In the genomic region with DNA sequence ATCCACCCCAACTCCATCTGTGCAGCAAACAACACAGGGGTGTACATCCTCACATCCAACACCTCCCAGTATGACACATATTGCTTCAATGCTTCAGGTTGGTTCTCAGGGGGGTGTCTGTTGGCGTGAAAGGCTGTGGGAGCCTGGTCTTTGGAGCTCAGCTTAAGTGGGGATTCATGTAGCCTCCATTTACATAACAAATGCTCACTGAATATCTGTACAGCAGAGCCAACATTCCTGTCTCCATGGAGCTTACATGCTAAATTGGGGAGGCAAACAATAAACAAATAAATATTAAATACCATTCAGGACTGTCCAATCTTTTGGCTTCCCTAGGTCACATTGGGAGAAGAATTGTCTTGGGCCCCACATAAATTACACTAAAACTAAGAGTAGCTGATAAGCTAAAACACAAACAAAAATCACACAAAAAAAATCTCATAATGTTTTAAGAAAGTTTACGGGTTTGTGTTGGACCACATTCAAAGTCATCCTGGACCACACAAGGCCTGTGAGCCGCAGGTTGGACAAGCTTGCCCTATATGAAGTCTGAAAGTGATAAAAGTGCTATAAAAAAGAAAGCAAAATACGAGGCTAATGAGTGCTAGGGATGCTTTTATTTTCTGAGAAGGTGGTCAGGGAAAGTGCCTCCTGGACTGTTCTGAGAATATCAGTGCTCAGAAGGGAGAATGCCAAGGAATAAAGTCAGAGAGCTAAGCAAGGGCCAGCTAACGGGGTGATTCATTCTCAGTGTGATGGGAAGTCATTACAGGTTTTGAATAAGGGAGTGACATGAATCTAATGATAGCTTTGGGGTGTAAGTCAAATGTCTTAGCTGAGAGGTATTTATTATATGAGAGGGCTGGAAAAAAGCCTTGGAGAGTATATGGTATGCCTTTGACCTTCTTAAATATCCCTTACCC, we compare ENCODE assay signal across 10 cellular contexts. TPM values are rescaled to one million over a fixed set of nuclear protein-coding genes. Genes with fewer than 3 reads are reported as not detected.
A peak's percentile ranks its signal among the peaks of the same experiment; 100 is the strongest.
DNase-seq lines count a peak whose midpoint lies in the region; ATAC-seq and TF ChIP-seq lines count a peak whose summit lies in the region.
"Had no signal": no experiment of that assay in that cellular context is flagged by ENCODE, and none has a peak within 500 bp of the region (broad histone marks: within the 10 kb centered on the region; RNA-seq: fewer than 3 reads in every experiment).

No MANE protein-coding gene starts in this region.

- TF ChIP-seq POLR2A in stomach (IDR thresholded peaks at IDR 0.05) = no peak

- H3K9me3 Mint-ChIP-seq in activated CD4-positive, alpha-beta T cell treated with anti-CD3 and anti-CD28 coated beads for 36 hours (ENCODE audit: low read depth) = no peaks in the 10 kb centered on the region

- no peak overlapping the region for H2AFZ ChIP-seq in fibroblast of lung (ENCODE audit: low read length)

- no peak overlapping the region for H3K9ac ChIP-seq in fibroblast of lung (ENCODE audit: insufficient read depth, low read length)

- H3K4me3 Mint-ChIP-seq in activated CD4-positive, alpha-beta T cell treated with anti-CD3 and anti-CD28 coated beads for 36 hours = no peak overlapping the region

- TF ChIP-seq EP300 in stomach (IDR thresholded peaks at IDR 0.05) = no peak

- intact Hi-C loops in activated CD4-positive, alpha-beta T cell treated with anti-CD3 and anti-CD28 coated beads for 36 hours (cut with DNase I, micrococcal nuclease) = no loop called here
- intact Hi-C loops in stomach (cut with DNase I; ENCODE audit: low total_unique reads) = no loop called here

- no peaks in the 10 kb centered on the region for H4K20me1 ChIP-seq in fibroblast of lung (ENCODE audit: control insufficient read depth, extremely low read depth, insufficient read depth, low read length)

- 55 to 80% (median 78%) methylated on average over 5 of the region's 5 CpGs for WGBS in stomach, 5 donors

- TF ChIP-seq CTCF in RWPE2 (IDR thresholded peaks at IDR 0.05; ENCODE audit: poor library complexity, severe bottlenecking) = no peak
- TF ChIP-seq CTCF in fibroblast of lung (conservative IDR thresholded peaks at IDR 0.05 in 1 of 2, IDR thresholded peaks at IDR 0.05 in 1 of 2; ENCODE audit: low read depth in 1 of 2, low read length in 2 of 2) = no peak
- TF ChIP-seq CTCF in stomach (IDR thresholded peaks at IDR 0.05) = no peak

- H3K36me3 Mint-ChIP-seq in activated CD4-positive, alpha-beta T cell treated with anti-CD3 and anti-CD28 coated beads for 36 hours (ENCODE audit: low read depth) = peaks cover 76% of the 10 kb centered on the region

- no peaks in the 10 kb centered on the region for H3K9me3 ChIP-seq in RWPE2 (ENCODE audit: severe bottlenecking)
- no peaks in the 10 kb centered on the region for H3K9me3 ChIP-seq in fibroblast of lung (ENCODE audit: control insufficient read depth, insufficient read depth, low read depth, low read length)
- no peaks in the 10 kb centered on the region for H3K9me3 ChIP-seq in stomach
- H3K9me3 ChIP-seq: upper lobe of left lung had no signal

- peak overlapping the region; percentile 67 for H3K27ac Mint-ChIP-seq in activated CD4-positive, alpha-beta T cell treated with anti-CD3 and anti-CD28 coated beads for 36 hours

- peaks cover 86% of the 10 kb centered on the region for H3K4me1 Mint-ChIP-seq in activated CD4-positive, alpha-beta T cell treated with anti-CD3 and anti-CD28 coated beads for 36 hours

- peaks cover 90% of the 10 kb centered on the region for H3K36me3 ChIP-seq in RWPE2 (ENCODE audit: low read depth)
- peaks cover 32% of the 10 kb centered on the region for H3K36me3 ChIP-seq in fibroblast of lung (ENCODE audit: control insufficient read depth, insufficient read depth, low read length)
- peaks cover 19 to 76% (median 49%) of the 10 kb centered on the region in 4 donors for H3K36me3 ChIP-seq in stomach

- H3K27me3 Mint-ChIP-seq in activated CD4-positive, alpha-beta T cell treated with anti-CD3 and anti-CD28 coated beads for 36 hours = no peaks in the 10 kb centered on the region

- H3K4me1 ChIP-seq in RWPE2 (ENCODE audit: insufficient read depth, poor library complexity, severe bottlenecking) (peaks cover 30% of the 10 kb centered on the region), fibroblast of lung (ENCODE audit: control insufficient read depth, extremely low read depth, insufficient read depth, low read length) (peaks cover 36% of the 10 kb centered on the region), stomach (peaks cover 7 to 81% (median 38%) of the 10 kb centered on the region in 4 donors)

- H3K4me3 ChIP-seq in RWPE2 (ENCODE audit: severe bottlenecking) (no peak overlapping the region), fibroblast of lung (replicated peaks in 1 of 4; ENCODE audit: control extremely low read depth in 1 of 4, insufficient read depth in 1 of 4, low read depth in 3 of 4, low read length in 4 of 4) (no peak overlapping the region), stomach (no peak overlapping the region)
- H3K4me3 ChIP-seq: GM12878, upper lobe of left lung had no signal

- no peaks in the 10 kb centered on the region for H3K27me3 ChIP-seq in RWPE2 (ENCODE audit: insufficient read depth, poor library complexity, severe bottlenecking)
- no peaks in the 10 kb centered on the region for H3K27me3 ChIP-seq in fibroblast of lung (ENCODE audit: control insufficient read depth, insufficient read depth, low read length)
- no peaks in the 10 kb centered on the region for H3K27me3 ChIP-seq in stomach
- H3K27me3 ChIP-seq: upper lobe of left lung had no signal

- no peak for ATAC-seq in activated CD4-positive, alpha-beta T cell treated with anti-CD3 and anti-CD28 coated beads for 36 hours
- no peak for ATAC-seq in RWPE2 (ENCODE audit: low read depth)
- no peak for ATAC-seq in HG02870 (IDR thresholded peaks at IDR 0.05; ENCODE audit: unreplicated experiment)
- ATAC-seq in HG03378 (IDR thresholded peaks at IDR 0.05; ENCODE audit: unreplicated experiment) = no peak
- ATAC-seq: GM12878 had no signal

- peak overlapping the region; percentile 32 for H3K4me2 ChIP-seq in fibroblast of lung (ENCODE audit: extremely low read depth, insufficient read depth, low read length)

- peak overlapping the region; percentile 66 for H3K27ac ChIP-seq in RWPE2 (ENCODE audit: poor library complexity, severe bottlenecking)
- H3K27ac ChIP-seq in fibroblast of lung (ENCODE audit: insufficient read depth, low read length) = peak overlapping the region; percentile 70
- peak overlapping the region in 4 of 5 donors; percentile 7 to 72 (median 43) for H3K27ac ChIP-seq in stomach

- POLR2A ChIA-PET in activated CD4-positive, alpha-beta T cell treated with anti-CD3 and anti-CD28 coated beads for 36 hours (lab: Charles Lee) = interaction anchor here (1.3 kb wide), 1 partner anchor 34 kb away, joined by 6 read pairs; no protein-coding TSS in a partner anchor

- CTCF ChIA-PET in activated CD4-positive, alpha-beta T cell treated with anti-CD3 and anti-CD28 coated beads for 36 hours (lab: Charles Lee) = interaction anchor here (0.6 to 2.2 kb wide), 16 partner anchors 12 to 258 kb away, joined by 3 to 11 read pairs (median 3); no protein-coding TSS in a partner anchor

- peaks cover 86% of the 10 kb centered on the region for H3K79me2 ChIP-seq in fibroblast of lung (ENCODE audit: control insufficient read depth, insufficient read depth, low read length)

- no peak for DNase-seq in activated CD4-positive, alpha-beta T cell treated with anti-CD3 and anti-CD28 coated beads for 36 hours
- no peak for DNase-seq in activated CD4-positive, alpha-beta T cell treated with anti-CD3 and anti-CD28 coated beads, Interleukin-2, amount 50 U/mL, for 48 hours
- DNase-seq in RWPE2 (ENCODE audit: low spot score) (no peak), fibroblast of lung (ENCODE audit: low read depth in 2 of 2) (peak in 1 of 2 donors; percentile 82), stomach (no peak), dedifferentiated amniotic fluid mesenchymal stem cell (ENCODE audit: extremely low spot score) (no peak)
- DNase-seq: upper lobe of left lung had no signal

RNA-seq across cellular contexts. Expression of gene CD44, which starts 41.6 kb away (rescaled TPM):
- total RNA-seq in activated CD4-positive, alpha-beta T cell treated with anti-CD3 and anti-CD28 coated beads for 36 hours = 100 to 1,000 TPM; 357 to 435 TPM
- total RNA-seq in fibroblast of lung (446 and 660 TPM in 2 replicates), stomach (100 to 1,000 TPM in 3 of 5 donors, 10 to 100 TPM in 2; 47.5 to 229 (median 176) TPM)
- polyA plus RNA-seq in fibroblast of lung (980 and 2,078 TPM in 2 replicates), stomach (100 to 1,000 TPM in 1 of 3 donors, 10 to 100 TPM in 2; 52.4 to 125 (median 65.5) TPM)
- polyA plus RNA-seq in fibroblast of lung (2012) = 599 and 1,130 TPM in 2 replicates
- 898 and 1,775 TPM in 2 replicates for polyA minus RNA-seq in fibroblast of lung (ENCODE audit: low replicate concordance)
